ENCODE assay signal across 8 cellular contexts in genomic region chr3:42190701-42191442, GRCh38.
DNase-seq lines count a peak whose midpoint lies in the region; ATAC-seq, FAIRE-seq and TF ChIP-seq lines count a peak whose summit lies in the region.

No MANE protein-coding gene starts in this region.

- peaks cover 9 to 68% (median 24%) of the 10 kb centered on the region in 3 donors for H3K36me3 Mint-ChIP-seq in CD8-positive, alpha-beta memory T cell

- no peak for TF ChIP-seq POLR2A in uterus (IDR thresholded peaks at IDR 0.05)

- ATAC-seq in Right ventricle myocardium inferior (peak; percentile 42), HG03460 (IDR thresholded peaks at IDR 0.05; ENCODE audit: unreplicated experiment) (no peak)

- no peaks in the 10 kb centered on the region for H3K9me3 ChIP-seq in CD8-positive, alpha-beta memory T cell (ENCODE audit: low read length)
- H3K9me3 ChIP-seq in SJSA1 (replicated peaks) (no peaks in the 10 kb centered on the region), uterus (no peaks in the 10 kb centered on the region)

- no peaks in the 10 kb centered on the region for H3K27me3 ChIP-seq in CD8-positive, alpha-beta memory T cell (ENCODE audit: insufficient read depth, low read length, poor library complexity, severe bottlenecking)
- no peaks in the 10 kb centered on the region for H3K27me3 ChIP-seq in SJSA1 (replicated peaks)
- H3K27me3 ChIP-seq in uterus = no peaks in the 10 kb centered on the region

- H3K4me3 Mint-ChIP-seq in CD8-positive, alpha-beta memory T cell = no peak overlapping the region

- no peaks in the 10 kb centered on the region for H3K9me3 Mint-ChIP-seq in CD8-positive, alpha-beta memory T cell

- POLR2A ChIA-PET in CD8-positive, alpha-beta memory T cell (lab: Charles Lee) = interaction anchor here (0.6 kb wide), 2 partner anchors 16 to 871 kb away, joined by 4 read pairs; no protein-coding TSS in a partner anchor

- H3K36me3 ChIP-seq in CD8-positive, alpha-beta memory T cell (ENCODE audit: insufficient read depth, low read length) = peaks cover 22% of the 10 kb centered on the region
- H3K36me3 ChIP-seq in SJSA1 (no peaks in the 10 kb centered on the region; the same call in 1 of the 2 replicates), uterus (no peaks in the 10 kb centered on the region)

- no peak for FAIRE-seq in HTR-8/SVneo (lab: Jason Lieb, UNC)

- peak; percentile 38 to 68 (median 57) for DNase-seq in CD8-positive, alpha-beta memory T cell
- DNase-seq in HTR-8/SVneo (ENCODE audit: insufficient read length, low spot score) (peak; percentile 58), SJSA1 (ENCODE audit: low read depth in 1 of 2, low spot score in 2 of 2) (peak; percentile 38 to 53), Right ventricle myocardium inferior (ENCODE audit: missing footprints) (no peak), posterior cingulate gyrus (peak in 7 of 10 donors; percentile 51 to 92 (median 73)), uterus (peak; percentile 35 to 68)
- peak; percentile 65 for DNase-seq in activated naive CD4-positive, alpha-beta T cell treated with Interleukin-2 at 50 U/mL for 16 hours

- H3K27ac ChIP-seq in CD8-positive, alpha-beta memory T cell (ENCODE audit: low read depth, low read length) = no peak overlapping the region
- H3K27ac ChIP-seq in SJSA1 (no peak overlapping the region), uterus (peak overlapping the region in 1 of 2 donors; percentile 13)

- intact Hi-C loops in Right ventricle myocardium inferior (cut with DNase I) = loop anchor here (1.0 to 2.0 kb wide), 3 partner anchors 74 to 296 kb away; partner anchors contain the start of gene ULK4
- intact Hi-C loops in posterior cingulate gyrus (cut with DNase I) = loop anchor here (1.0 to 5.0 kb wide), 3 partner anchors 42 to 299 kb away; no protein-coding TSS in a partner anchor
- intact Hi-C loops in uterus (cut with DNase I; ENCODE audit: low total_unique reads) = no loop called here

- H3K4me1 ChIP-seq in CD8-positive, alpha-beta memory T cell (ENCODE audit: insufficient read depth, low read length) = no peaks in the 10 kb centered on the region
- H3K4me1 ChIP-seq in SJSA1 (replicated peaks) (peaks cover 4% of the 10 kb centered on the region), uterus (no peaks in the 10 kb centered on the region)

- peak overlapping the region in 3 of 8 donors; percentile 2 to 75 (median 20) for H3K27ac Mint-ChIP-seq in CD8-positive, alpha-beta memory T cell

- H3K27me3 Mint-ChIP-seq in CD8-positive, alpha-beta memory T cell = no peaks in the 10 kb centered on the region

- TF ChIP-seq CTCF in uterus (IDR thresholded peaks at IDR 0.05) = peak; percentile 65 to 78 (median 69)

- CTCF ChIA-PET in CD8-positive, alpha-beta memory T cell (lab: Charles Lee) = interaction anchor here (0.6 to 2.8 kb wide), 28 partner anchors 9 to 363 kb away, joined by 3 to 24 read pairs (median 4); no protein-coding TSS in a partner anchor

- H3K4me3 ChIP-seq in CD8-positive, alpha-beta memory T cell (ENCODE audit: low read length) = no peak overlapping the region
- H3K4me3 ChIP-seq in SJSA1 (no peak overlapping the region), uterus (no peak overlapping the region)

- H3K4me1 Mint-ChIP-seq in CD8-positive, alpha-beta memory T cell = peaks cover 13 to 22% (median 19%) of the 10 kb centered on the region in 3 donors
